In the genomic region with DNA sequence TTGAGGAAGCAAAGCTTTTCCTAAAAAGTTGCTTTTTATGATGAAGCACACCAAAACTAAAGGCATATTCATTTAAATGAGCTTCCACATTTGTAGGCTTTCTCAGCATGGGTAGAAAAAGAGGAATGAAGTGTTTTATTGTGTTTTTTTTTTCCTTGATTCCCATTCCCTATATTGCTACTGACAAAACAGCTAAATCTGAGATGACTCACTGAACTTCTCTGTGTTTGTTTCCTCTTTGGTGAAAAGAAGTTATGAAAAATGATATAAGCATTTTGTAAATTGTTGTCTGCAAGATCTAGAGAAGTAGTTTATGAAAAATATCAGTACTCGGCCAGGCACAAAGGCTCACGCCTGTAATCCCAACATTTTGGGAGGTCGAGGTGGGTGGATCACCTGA, we compare ENCODE assay signal across 1 cellular context.
TF ChIP-seq lines count a peak whose summit lies in the region.

No MANE protein-coding gene starts in this region.

TF ChIP-seq in SK-N-SH, 30 proteins besides CTCF, POLR2A, EP300 and RAD21 (continued from another document):
- TF ChIP-seq, protein P1, sequence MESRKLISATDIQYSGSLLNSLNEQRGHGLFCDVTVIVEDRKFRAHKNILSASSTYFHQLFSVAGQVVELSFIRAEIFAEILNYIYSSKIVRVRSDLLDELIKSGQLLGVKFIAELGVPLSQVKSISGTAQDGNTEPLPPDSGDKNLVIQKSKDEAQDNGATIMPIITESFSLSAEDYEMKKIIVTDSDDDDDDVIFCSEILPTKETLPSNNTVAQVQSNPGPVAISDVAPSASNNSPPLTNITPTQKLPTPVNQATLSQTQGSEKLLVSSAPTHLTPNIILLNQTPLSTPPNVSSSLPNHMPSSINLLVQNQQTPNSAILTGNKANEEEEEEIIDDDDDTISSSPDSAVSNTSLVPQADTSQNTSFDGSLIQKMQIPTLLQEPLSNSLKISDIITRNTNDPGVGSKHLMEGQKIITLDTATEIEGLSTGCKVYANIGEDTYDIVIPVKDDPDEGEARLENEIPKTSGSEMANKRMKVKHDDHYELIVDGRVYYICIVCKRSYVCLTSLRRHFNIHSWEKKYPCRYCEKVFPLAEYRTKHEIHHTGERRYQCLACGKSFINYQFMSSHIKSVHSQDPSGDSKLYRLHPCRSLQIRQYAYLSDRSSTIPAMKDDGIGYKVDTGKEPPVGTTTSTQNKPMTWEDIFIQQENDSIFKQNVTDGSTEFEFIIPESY (IDR thresholded peaks at IDR 0.05; ENCODE audit: borderline replicate concordance, low read depth) = no peak
- no peak for TF ChIP-seq TEAD4 (IDR thresholded peaks at IDR 0.05; ENCODE audit: borderline replicate concordance, insufficient read depth)
- no peak for TF ChIP-seq YY1 (IDR thresholded peaks at IDR 0.05; ENCODE audit: low read depth)
- TF ChIP-seq, protein P2, sequence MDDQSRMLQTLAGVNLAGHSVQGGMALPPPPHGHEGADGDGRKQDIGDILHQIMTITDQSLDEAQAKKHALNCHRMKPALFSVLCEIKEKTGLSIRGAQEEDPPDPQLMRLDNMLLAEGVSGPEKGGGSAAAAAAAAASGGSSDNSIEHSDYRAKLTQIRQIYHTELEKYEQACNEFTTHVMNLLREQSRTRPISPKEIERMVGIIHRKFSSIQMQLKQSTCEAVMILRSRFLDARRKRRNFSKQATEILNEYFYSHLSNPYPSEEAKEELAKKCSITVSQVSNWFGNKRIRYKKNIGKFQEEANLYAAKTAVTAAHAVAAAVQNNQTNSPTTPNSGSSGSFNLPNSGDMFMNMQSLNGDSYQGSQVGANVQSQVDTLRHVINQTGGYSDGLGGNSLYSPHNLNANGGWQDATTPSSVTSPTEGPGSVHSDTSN (IDR thresholded peaks at IDR 0.05) = peak; percentile 61
- no peak for TF ChIP-seq MXI1 (IDR thresholded peaks at IDR 0.05; ENCODE audit: low read depth, low read length)
- TF ChIP-seq FOSL2 (IDR thresholded peaks at IDR 0.05; ENCODE audit: borderline replicate concordance, low read depth) = peak; percentile 45; the same call in 1 of the 2 replicates
- TF ChIP-seq FOXM1 (IDR thresholded peaks at IDR 0.05; ENCODE audit: low read depth) = no peak
- TF ChIP-seq, protein P3, sequence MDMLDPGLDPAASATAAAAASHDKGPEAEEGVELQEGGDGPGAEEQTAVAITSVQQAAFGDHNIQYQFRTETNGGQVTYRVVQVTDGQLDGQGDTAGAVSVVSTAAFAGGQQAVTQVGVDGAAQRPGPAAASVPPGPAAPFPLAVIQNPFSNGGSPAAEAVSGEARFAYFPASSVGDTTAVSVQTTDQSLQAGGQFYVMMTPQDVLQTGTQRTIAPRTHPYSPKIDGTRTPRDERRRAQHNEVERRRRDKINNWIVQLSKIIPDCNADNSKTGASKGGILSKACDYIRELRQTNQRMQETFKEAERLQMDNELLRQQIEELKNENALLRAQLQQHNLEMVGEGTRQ (IDR thresholded peaks at IDR 0.05; ENCODE audit: borderline replicate concordance, low read depth, low read length) = no peak
- no peak for TF ChIP-seq FOXJ3 (CRISPR knock-in tag; IDR thresholded peaks at IDR 0.05)
TF ChIP-seq in SK-N-SH: peak in this region for 4.
